Comparison of ENCODE assay signal across 5 cellular contexts in genomic region chr19:33749016-33749415, GRCh38. TPM values are rescaled to one million over a fixed set of nuclear protein-coding genes. Genes with fewer than 3 reads are reported as not detected.
"Had no signal": no experiment of that assay in that cellular context is flagged by ENCODE, and none has a peak within 500 bp of the region (broad histone marks: within the 10 kb centered on the region; RNA-seq: fewer than 3 reads in every experiment).

No MANE protein-coding gene starts in this region.

- DNase-seq: IMR-90, KBM-7 had no signal

- H3K4me3 ChIP-seq: K562 had no signal

- H3K27ac ChIP-seq: HL-60 had no signal

RNA-seq across cellular contexts. Expression of gene KCTD15, which starts 47.7 kb away (rescaled TPM):
- polyA plus RNA-seq: IgD-negative memory B cell had no signal
